In genomic region chr2:25304339-25304728, GRCh38 we compare ENCODE assay signal across 13 cellular contexts.
A peak's percentile ranks its signal among the peaks of the same experiment; 100 is the strongest.
DNase-seq lines count a peak whose midpoint lies in the region; ATAC-seq and TF ChIP-seq lines count a peak whose summit lies in the region.
"Had no signal": no experiment of that assay in that cellular context is flagged by ENCODE, and none has a peak within 500 bp of the region (broad histone marks: within the 10 kb centered on the region; RNA-seq: fewer than 3 reads in every experiment).

No MANE protein-coding gene starts in this region.

- TF ChIP-seq CTCF in coronary artery (IDR thresholded peaks at IDR 0.05): no peak

- no peak for ATAC-seq in HG03354 (IDR thresholded peaks at IDR 0.05; ENCODE audit: poor library complexity, severe bottlenecking, unreplicated experiment)
- ATAC-seq: PC-3 had no signal

- H3K27ac ChIP-seq in cingulate gyrus (ENCODE audit: low read depth, low read length) (peak overlapping the region; percentile 4), coronary artery (no peak overlapping the region)
- H3K27ac ChIP-seq: ascending aorta had no signal

- DNase-seq in DMS 273 treated with DMSO at 0.1 percent for 48 hours (lab: John Stamatoyannopoulos, UW) (peak; percentile 19), NCI-H82 (lab: John Stamatoyannopoulos, UW) (peak; percentile 82), putamen (ENCODE audit: low spot score) (peak; percentile 80), coronary artery (ENCODE audit: low spot score) (no peak), AG08396 (ENCODE audit: low spot score) (no peak)
- DNase-seq: activated CD4-positive, alpha-beta T cell treated with anti-CD3 and anti-CD28 coated beads for 4 hours; activated T-cell treated with anti-CD3 and anti-CD28 coated beads, Interleukin-2, amount 50 U/mL, for 48 hours; Caco-2; GOT3; PC-3 had no signal

- no peak overlapping the region for H3K4me3 ChIP-seq in coronary artery
- H3K4me3 ChIP-seq: ascending aorta had no signal

Comparison
In these comparisons a context has a peak if more than half of its experiments do, and no peak if none do; other contexts are left out.
1. DNase-seq: peak in DMS 273 treated with DMSO at 0.1 percent for 48 hours (single experiment), NCI-H82 (single experiment) and putamen (single experiment); none in coronary artery (single experiment) and AG08396 (single experiment).